ENCODE assay signal across 1 cellular context in genomic region chr16:4313563-4314531, GRCh38.
TF ChIP-seq lines count a peak whose summit lies in the region.

No MANE protein-coding gene starts in this region.

TF ChIP-seq in K562, 482 proteins besides CTCF, POLR2A, EP300 and RAD21 (continued from another document and continues in another):
- TF ChIP-seq RBM34 (IDR thresholded peaks at IDR 0.05; ENCODE audit: borderline replicate concordance, insufficient read depth, low read length): no peak
- TF ChIP-seq ID3 (CRISPR knock-in tag; IDR thresholded peaks at IDR 0.05): no peak
- no peak for TF ChIP-seq ID3 (tag; IDR thresholded peaks at IDR 0.05)
- no peak for TF ChIP-seq KDM5B (IDR thresholded peaks at IDR 0.05; ENCODE audit: insufficient replicate concordance, low read depth, low read length)
- no peak for TF ChIP-seq ZBTB12 (CRISPR knock-in tag; IDR thresholded peaks at IDR 0.05)
- TF ChIP-seq ZNF592 (IDR thresholded peaks at IDR 0.05): no peak
- TF ChIP-seq NFIX (CRISPR knock-in tag; IDR thresholded peaks at IDR 0.05; ENCODE audit: low read depth): no peak
- TF ChIP-seq SRF (CRISPR knock-in tag; IDR thresholded peaks at IDR 0.05): no peak
- no peak for TF ChIP-seq THRB (CRISPR knock-in tag; conservative IDR thresholded peaks at IDR 0.05)
- no peak for TF ChIP-seq TBL1XR1 (IDR thresholded peaks at IDR 0.05; ENCODE audit: low read length in 2 of 2)
- peak; percentile 73 for TF ChIP-seq BCOR (IDR thresholded peaks at IDR 0.05)
- no peak for TF ChIP-seq ZNF395 (CRISPR knock-in tag; IDR thresholded peaks at IDR 0.05)
- no peak for TF ChIP-seq NR2F6 (CRISPR knock-in tag; IDR thresholded peaks at IDR 0.05)
- TF ChIP-seq ZNF57 (CRISPR knock-in tag; IDR thresholded peaks at IDR 0.05): no peak
- no peak for TF ChIP-seq PHTF2 (CRISPR knock-in tag; IDR thresholded peaks at IDR 0.05)
- TF ChIP-seq ZNF766 (CRISPR knock-in tag; conservative IDR thresholded peaks at IDR 0.05): no peak
- peak; percentile 99 for TF ChIP-seq ZKSCAN1 (IDR thresholded peaks at IDR 0.05; ENCODE audit: low read depth, low read length)
- no peak for TF ChIP-seq RBM39 (optimal IDR thresholded peaks at IDR 0.05; ENCODE audit: low read depth, low read length)
- no peak for TF ChIP-seq SMAD2 (IDR thresholded peaks at IDR 0.05; ENCODE audit: low read depth, low read length)
- no peak for TF ChIP-seq NFRKB (IDR thresholded peaks at IDR 0.05; ENCODE audit: low read depth)
- TF ChIP-seq FOXP1 (CRISPR knock-in tag; IDR thresholded peaks at IDR 0.05): 0 out of 2 replicates have a peak, but pooled peaks have one; percentile 48
- peak; percentile 42; the same call in 1 of the 2 replicates for TF ChIP-seq MTA1 (IDR thresholded peaks at IDR 0.05; ENCODE audit: borderline replicate concordance)
- peak in 1 of 3 experiments; percentile 22 for TF ChIP-seq YY1 (IDR thresholded peaks at IDR 0.05; ENCODE audit: borderline replicate concordance in 1 of 3, control insufficient read depth in 1 of 3, extremely low read depth in 1 of 3, insufficient read depth in 3 of 3, insufficient read length in 1 of 3, insufficient replicate concordance in 2 of 3, low read depth in 1 of 3, low read length in 2 of 3)
- TF ChIP-seq NCOA4 (IDR thresholded peaks at IDR 0.05; ENCODE audit: partially characterized antibody): no peak
- no peak for TF ChIP-seq EHMT2 (IDR thresholded peaks at IDR 0.05)
- TF ChIP-seq ZNF316 (IDR thresholded peaks at IDR 0.05): no peak
- peak; percentile 5; the same call in 1 of the 2 replicates for TF ChIP-seq ZNF263 (CRISPR knock-in tag; IDR thresholded peaks at IDR 0.05; ENCODE audit: borderline replicate concordance)
- no peak for TF ChIP-seq RFX1 (IDR thresholded peaks at IDR 0.05)
- no peak for TF ChIP-seq PML (IDR thresholded peaks at IDR 0.05; ENCODE audit: low read length)
- peak; percentile 63; the same call in 1 of the 2 replicates for TF ChIP-seq MTA3 (IDR thresholded peaks at IDR 0.05; ENCODE audit: borderline replicate concordance)
- TF ChIP-seq CC2D1A (IDR thresholded peaks at IDR 0.05): no peak
- TF ChIP-seq FOXK1 (CRISPR knock-in tag; IDR thresholded peaks at IDR 0.05; ENCODE audit: borderline replicate concordance): no peak
- TF ChIP-seq SIRT6 (IDR thresholded peaks at IDR 0.05; ENCODE audit: low read depth, low read length): no peak
- TF ChIP-seq UBTF (IDR thresholded peaks at IDR 0.05; ENCODE audit: borderline replicate concordance in 1 of 2, low read depth in 2 of 2, low read length in 2 of 2): peak; percentile 96 to 97
- peak in 1 of 2 experiments; percentile 30; a peak in 1 of 4 replicates for TF ChIP-seq RCOR1 (IDR thresholded peaks at IDR 0.05; ENCODE audit: borderline replicate concordance in 1 of 2, low read depth in 2 of 2, low read length in 2 of 2)
- no peak for TF ChIP-seq CSDE1 (IDR thresholded peaks at IDR 0.05)
- TF ChIP-seq PKNOX1 (IDR thresholded peaks at IDR 0.05): no peak
- TF ChIP-seq GATAD2A (IDR thresholded peaks at IDR 0.05): 0 out of 2 replicates have a peak, but pooled peaks have one; percentile 34
- TF ChIP-seq ZNF3 (CRISPR knock-in tag; IDR thresholded peaks at IDR 0.05): no peak
- TF ChIP-seq PBX2 (CRISPR knock-in tag; IDR thresholded peaks at IDR 0.05; ENCODE audit: low read depth): no peak
- TF ChIP-seq PBX2 (tag; conservative IDR thresholded peaks at IDR 0.05; ENCODE audit: low read depth): no peak
- TF ChIP-seq ZNF785 (CRISPR knock-in tag; IDR thresholded peaks at IDR 0.05): no peak
- no peak for TF ChIP-seq ZNF518B (CRISPR knock-in tag; IDR thresholded peaks at IDR 0.05)
- TF ChIP-seq NCOA6 (IDR thresholded peaks at IDR 0.05): no peak
- TF ChIP-seq NR2C2 (CRISPR knock-in tag; IDR thresholded peaks at IDR 0.05): no peak; the same call in 1 of the 2 replicates
- peak; percentile 11; the same call in 1 of the 2 replicates for TF ChIP-seq NR2C2 (tag; IDR thresholded peaks at IDR 0.05)
- peak; percentile 47 for TF ChIP-seq ZFX (CRISPR knock-in tag; IDR thresholded peaks at IDR 0.05)
